1 cellular context compared by ENCODE assay signal in the genomic region with DNA sequence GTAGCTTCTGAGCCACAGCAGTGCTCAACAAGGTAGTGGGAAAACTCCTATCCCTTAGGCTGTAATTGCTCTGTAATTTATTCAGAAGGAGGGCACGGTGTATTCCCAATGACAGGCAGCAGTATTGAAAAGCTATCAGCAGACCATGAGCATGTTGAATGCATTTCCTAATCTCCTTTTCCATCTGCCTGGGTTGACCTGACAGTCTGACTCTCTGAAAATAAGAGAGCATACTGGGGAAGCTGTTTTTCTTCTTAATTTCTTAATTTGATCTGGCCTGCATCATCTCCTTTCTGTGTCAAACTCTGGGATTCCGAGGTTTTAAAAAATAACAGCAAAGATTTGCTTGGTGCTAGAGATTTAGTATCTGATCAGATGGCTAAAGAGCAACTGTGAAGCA.
TF ChIP-seq lines count a peak whose summit lies in the region.

No MANE protein-coding gene starts in this region.

TF ChIP-seq in SK-N-SH treated with all-trans-retinoic acid at 6 μM for 48 hours, 23 proteins besides CTCF, POLR2A, EP300 and RAD21 (continued from another document):
- TF ChIP-seq, protein P1, sequence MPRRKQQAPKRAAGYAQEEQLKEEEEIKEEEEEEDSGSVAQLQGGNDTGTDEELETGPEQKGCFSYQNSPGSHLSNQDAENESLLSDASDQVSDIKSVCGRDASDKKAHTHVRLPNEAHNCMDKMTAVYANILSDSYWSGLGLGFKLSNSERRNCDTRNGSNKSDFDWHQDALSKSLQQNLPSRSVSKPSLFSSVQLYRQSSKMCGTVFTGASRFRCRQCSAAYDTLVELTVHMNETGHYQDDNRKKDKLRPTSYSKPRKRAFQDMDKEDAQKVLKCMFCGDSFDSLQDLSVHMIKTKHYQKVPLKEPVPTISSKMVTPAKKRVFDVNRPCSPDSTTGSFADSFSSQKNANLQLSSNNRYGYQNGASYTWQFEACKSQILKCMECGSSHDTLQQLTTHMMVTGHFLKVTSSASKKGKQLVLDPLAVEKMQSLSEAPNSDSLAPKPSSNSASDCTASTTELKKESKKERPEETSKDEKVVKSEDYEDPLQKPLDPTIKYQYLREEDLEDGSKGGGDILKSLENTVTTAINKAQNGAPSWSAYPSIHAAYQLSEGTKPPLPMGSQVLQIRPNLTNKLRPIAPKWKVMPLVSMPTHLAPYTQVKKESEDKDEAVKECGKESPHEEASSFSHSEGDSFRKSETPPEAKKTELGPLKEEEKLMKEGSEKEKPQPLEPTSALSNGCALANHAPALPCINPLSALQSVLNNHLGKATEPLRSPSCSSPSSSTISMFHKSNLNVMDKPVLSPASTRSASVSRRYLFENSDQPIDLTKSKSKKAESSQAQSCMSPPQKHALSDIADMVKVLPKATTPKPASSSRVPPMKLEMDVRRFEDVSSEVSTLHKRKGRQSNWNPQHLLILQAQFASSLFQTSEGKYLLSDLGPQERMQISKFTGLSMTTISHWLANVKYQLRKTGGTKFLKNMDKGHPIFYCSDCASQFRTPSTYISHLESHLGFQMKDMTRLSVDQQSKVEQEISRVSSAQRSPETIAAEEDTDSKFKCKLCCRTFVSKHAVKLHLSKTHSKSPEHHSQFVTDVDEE (CRISPR knock-in tag; IDR thresholded peaks at IDR 0.05): no peak
- TF ChIP-seq, protein P2, sequence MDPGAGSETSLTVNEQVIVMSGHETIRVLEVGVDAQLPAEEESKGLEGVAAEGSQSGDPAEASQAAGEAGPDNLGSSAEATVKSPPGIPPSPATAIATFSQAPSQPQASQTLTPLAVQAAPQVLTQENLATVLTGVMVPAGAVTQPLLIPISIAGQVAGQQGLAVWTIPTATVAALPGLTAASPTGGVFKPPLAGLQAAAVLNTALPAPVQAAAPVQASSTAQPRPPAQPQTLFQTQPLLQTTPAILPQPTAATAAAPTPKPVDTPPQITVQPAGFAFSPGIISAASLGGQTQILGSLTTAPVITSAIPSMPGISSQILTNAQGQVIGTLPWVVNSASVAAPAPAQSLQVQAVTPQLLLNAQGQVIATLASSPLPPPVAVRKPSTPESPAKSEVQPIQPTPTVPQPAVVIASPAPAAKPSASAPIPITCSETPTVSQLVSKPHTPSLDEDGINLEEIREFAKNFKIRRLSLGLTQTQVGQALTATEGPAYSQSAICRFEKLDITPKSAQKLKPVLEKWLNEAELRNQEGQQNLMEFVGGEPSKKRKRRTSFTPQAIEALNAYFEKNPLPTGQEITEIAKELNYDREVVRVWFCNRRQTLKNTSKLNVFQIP (CRISPR knock-in tag; IDR thresholded peaks at IDR 0.05; ENCODE audit: borderline replicate concordance, low read depth): no peak
- no peak for TF ChIP-seq BACH2 (CRISPR knock-in tag; IDR thresholded peaks at IDR 0.05; ENCODE audit: borderline replicate concordance)
- TF ChIP-seq ZNF8 (CRISPR knock-in tag; IDR thresholded peaks at IDR 0.05): no peak
- TF ChIP-seq PPARA (CRISPR knock-in tag; IDR thresholded peaks at IDR 0.05; ENCODE audit: borderline replicate concordance): no peak
- no peak for TF ChIP-seq CSDC2 (CRISPR knock-in tag; IDR thresholded peaks at IDR 0.05)
- TF ChIP-seq, protein P3, sequence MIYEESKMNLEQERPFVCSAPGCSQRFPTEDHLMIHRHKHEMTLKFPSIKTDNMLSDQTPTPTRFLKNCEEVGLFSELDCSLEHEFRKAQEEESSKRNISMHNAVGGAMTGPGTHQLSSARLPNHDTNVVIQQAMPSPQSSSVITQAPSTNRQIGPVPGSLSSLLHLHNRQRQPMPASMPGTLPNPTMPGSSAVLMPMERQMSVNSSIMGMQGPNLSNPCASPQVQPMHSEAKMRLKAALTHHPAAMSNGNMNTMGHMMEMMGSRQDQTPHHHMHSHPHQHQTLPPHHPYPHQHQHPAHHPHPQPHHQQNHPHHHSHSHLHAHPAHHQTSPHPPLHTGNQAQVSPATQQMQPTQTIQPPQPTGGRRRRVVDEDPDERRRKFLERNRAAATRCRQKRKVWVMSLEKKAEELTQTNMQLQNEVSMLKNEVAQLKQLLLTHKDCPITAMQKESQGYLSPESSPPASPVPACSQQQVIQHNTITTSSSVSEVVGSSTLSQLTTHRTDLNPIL (CRISPR knock-in tag; IDR thresholded peaks at IDR 0.05; ENCODE audit: low read depth): no peak
- no peak for TF ChIP-seq ESRRG (CRISPR knock-in tag; IDR thresholded peaks at IDR 0.05)
- TF ChIP-seq RARB (CRISPR knock-in tag; IDR thresholded peaks at IDR 0.05): no peak
- no peak for TF ChIP-seq ISL1 (CRISPR knock-in tag; IDR thresholded peaks at IDR 0.05)
- no peak for TF ChIP-seq TCF4 (CRISPR knock-in tag; IDR thresholded peaks at IDR 0.05; ENCODE audit: borderline replicate concordance)
- TF ChIP-seq SNAI2 (CRISPR knock-in tag; IDR thresholded peaks at IDR 0.05): no peak
- no peak for TF ChIP-seq ZC3H10 (CRISPR knock-in tag; IDR thresholded peaks at IDR 0.05)
